In the genomic region with DNA sequence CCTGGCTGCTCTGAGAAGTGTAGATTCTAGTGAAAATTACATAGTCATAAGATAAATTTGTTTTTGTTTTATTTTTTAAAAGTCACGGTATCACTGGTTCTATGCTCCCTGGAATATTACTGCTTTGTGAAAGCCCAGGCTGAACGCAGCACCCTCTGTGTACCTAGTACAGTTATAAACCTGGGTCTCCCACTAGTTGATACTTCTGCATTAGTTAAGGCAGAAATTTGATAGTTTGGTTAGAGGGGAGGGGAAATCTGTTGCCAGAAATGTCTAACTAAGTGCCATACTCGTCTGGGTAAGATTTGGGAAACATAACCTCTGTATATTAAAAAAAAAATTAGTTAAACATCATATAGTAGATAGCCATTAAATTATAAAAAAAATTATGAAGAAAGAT, we compare ENCODE assay signal across 19 cellular contexts.
A peak's percentile ranks its signal among the peaks of the same experiment; 100 is the strongest.
DNase-seq lines count a peak whose midpoint lies in the region; ATAC-seq lines count a peak whose summit lies in the region.
"Had no signal": no experiment of that assay in that cellular context is flagged by ENCODE, and none has a peak within 500 bp of the region (broad histone marks: within the 10 kb centered on the region; RNA-seq: fewer than 3 reads in every experiment).

No MANE protein-coding gene starts in this region.

- no peaks in the 10 kb centered on the region for H3K9me3 Mint-ChIP-seq in stimulated activated naive CD8-positive, alpha-beta T cell treated with anti-CD3 and anti-CD28 coated beads, Interleukin-15, Interleukin-2, amounts not matched to agents 100 ng/mL and 50 ng/mL, for 24 hours
- H3K9me3 Mint-ChIP-seq in central memory CD8-positive, alpha-beta T cell: no peaks in the 10 kb centered on the region

- peak; percentile 29 for DNase-seq in NCI-H2171 treated with DMSO at 0.1 percent for 48 hours (lab: John Stamatoyannopoulos, UW)
- DNase-seq in NCI-H2171 (lab: John Stamatoyannopoulos, UW): no peak
- DNase-seq in stimulated activated naive CD8-positive, alpha-beta T cell treated with anti-CD3 and anti-CD28 coated beads, Interleukin-15, Interleukin-2, amounts not matched to agents 100 U/mL and 50 U/mL, for 24 hours: no peak
- no peak for DNase-seq in central memory CD8-positive, alpha-beta T cell (ENCODE audit: low spot score in 2 of 2)
- no peak for DNase-seq in stimulated activated CD4-positive, alpha-beta T cell treated with anti-CD3 and anti-CD28 coated beads, Interleukin-15, amount 100 ng/mL, for 24 hours
- DNase-seq in activated gamma-delta T cell treated with Interleukin-2 at 50 U/mL for 16 hours: no peak
- DNase-seq: 8988T; activated gamma-delta T cell; central memory CD4-positive, alpha-beta T cell; DMS79 treated with DMSO at 0.1 percent for 48 hours; GM23248; IMR-90; kidney; lower lobe of right lung; NCI-H2029 treated with DMSO at 0.1 percent for 48 hours; sigmoid colon had no signal

- H3K4me1 Mint-ChIP-seq in stimulated activated naive CD8-positive, alpha-beta T cell treated with anti-CD3 and anti-CD28 coated beads, Interleukin-15, Interleukin-2, amounts not matched to agents 100 ng/mL and 50 ng/mL, for 24 hours (ENCODE audit: low read depth): peaks cover 98% of the 10 kb centered on the region
- peaks cover 68% of the 10 kb centered on the region for H3K4me1 Mint-ChIP-seq in central memory CD8-positive, alpha-beta T cell

- ATAC-seq in stimulated activated naive CD8-positive, alpha-beta T cell treated with anti-CD3 and anti-CD28 coated beads, Interleukin-15, Interleukin-2, amounts not matched to agents 100 U/mL and 50 U/mL, for 24 hours: no peak
- no peak for ATAC-seq in central memory CD8-positive, alpha-beta T cell (replicated peaks; ENCODE audit: extremely low read depth, poor library complexity, severe bottlenecking)
- no peak for ATAC-seq in HG02840 (IDR thresholded peaks at IDR 0.05; ENCODE audit: low FRiP score, unreplicated experiment)
- ATAC-seq: lower lobe of right lung had no signal

- peak overlapping the region; percentile 90 for H3K27ac Mint-ChIP-seq in stimulated activated naive CD8-positive, alpha-beta T cell treated with anti-CD3 and anti-CD28 coated beads, Interleukin-15, Interleukin-2, amounts not matched to agents 100 ng/mL and 50 ng/mL, for 24 hours
- H3K27ac Mint-ChIP-seq in central memory CD8-positive, alpha-beta T cell (ENCODE audit: low read depth): peak overlapping the region; percentile 69
- H3K27ac Mint-ChIP-seq: progenitor cell of endocrine pancreas had no signal

- peak overlapping the region; percentile 17 for H3K4me3 Mint-ChIP-seq in stimulated activated naive CD8-positive, alpha-beta T cell treated with anti-CD3 and anti-CD28 coated beads, Interleukin-15, Interleukin-2, amounts not matched to agents 100 ng/mL and 50 ng/mL, for 24 hours
- H3K4me3 Mint-ChIP-seq in central memory CD8-positive, alpha-beta T cell: no peak overlapping the region

- no peaks in the 10 kb centered on the region for H3K27me3 Mint-ChIP-seq in stimulated activated naive CD8-positive, alpha-beta T cell treated with anti-CD3 and anti-CD28 coated beads, Interleukin-15, Interleukin-2, amounts not matched to agents 100 ng/mL and 50 ng/mL, for 24 hours
- no peaks in the 10 kb centered on the region for H3K27me3 Mint-ChIP-seq in central memory CD8-positive, alpha-beta T cell
- H3K27me3 Mint-ChIP-seq: progenitor cell of endocrine pancreas had no signal

- H3K36me3 Mint-ChIP-seq in stimulated activated naive CD8-positive, alpha-beta T cell treated with anti-CD3 and anti-CD28 coated beads, Interleukin-15, Interleukin-2, amounts not matched to agents 100 ng/mL and 50 ng/mL, for 24 hours (ENCODE audit: low read depth): peaks cover 89% of the 10 kb centered on the region
- H3K36me3 Mint-ChIP-seq in central memory CD8-positive, alpha-beta T cell (ENCODE audit: insufficient read depth): peaks cover 77% of the 10 kb centered on the region
